In the genomic region with DNA sequence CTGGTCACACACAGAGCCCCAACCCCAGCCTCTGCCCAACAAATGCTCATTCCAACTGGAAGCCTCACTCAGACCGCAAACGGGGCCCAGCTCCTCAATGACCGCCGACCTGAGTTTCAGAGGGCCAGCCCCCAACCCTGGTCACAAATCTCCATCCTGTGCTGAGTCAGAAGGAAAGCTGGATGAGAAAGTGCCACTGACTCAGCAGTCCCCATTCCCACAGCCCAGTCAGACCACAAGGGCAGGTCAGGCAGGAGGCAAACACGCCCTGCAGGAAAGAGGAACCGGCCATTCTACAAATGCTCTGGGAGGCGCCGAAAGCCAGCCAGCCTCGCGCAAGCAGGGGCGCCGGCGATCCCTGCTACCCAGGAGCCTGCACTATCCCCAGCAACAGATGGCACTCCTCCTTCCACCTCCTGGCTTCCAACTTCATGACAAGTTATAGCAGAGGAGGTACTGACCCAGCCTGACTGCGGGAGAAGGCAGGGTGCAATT, we compare ENCODE assay signal across 9 cellular contexts. TPM values are rescaled to one million over a fixed set of nuclear protein-coding genes. Genes with fewer than 3 reads are reported as not detected.
A peak's percentile ranks its signal among the peaks of the same experiment; 100 is the strongest.
DNase-seq lines count a peak whose midpoint lies in the region; ATAC-seq and TF ChIP-seq lines count a peak whose summit lies in the region.
"Had no signal": no experiment of that assay in that cellular context is flagged by ENCODE, and none has a peak within 500 bp of the region (broad histone marks: within the 10 kb centered on the region; RNA-seq: fewer than 3 reads in every experiment).

No MANE protein-coding gene starts in this region.

- H2BK5ac ChIP-seq in IMR-90 (ENCODE audit: low read depth, low read length, poor library complexity, severe bottlenecking): no peak overlapping the region

- no peak overlapping the region for H3K4me3 ChIP-seq in IMR-90 (ENCODE audit: insufficient read depth, low read depth, low read length)
- H3K4me3 ChIP-seq in astrocyte of the cerebellum (ENCODE audit: low read depth, low read length): no peak overlapping the region
- no peak overlapping the region for H3K4me3 ChIP-seq in effector memory CD4-positive, alpha-beta T cell (ENCODE audit: insufficient read depth, low read depth, low read length, poor library complexity, severe bottlenecking)

- TF ChIP-seq CTCF in AG09319 (IDR thresholded peaks at IDR 0.05; ENCODE audit: low read depth, low read length) (no peak), IMR-90 (conservative IDR thresholded peaks at IDR 0.05; ENCODE audit: low read depth, low read length) (no peak), astrocyte of the cerebellum (IDR thresholded peaks at IDR 0.05; ENCODE audit: low read depth, low read length, missing control alignments) (no peak)

- intact Hi-C loops in IMR-90 (cut with micrococcal nuclease): no loop called here

- POLR2A ChIA-PET in IMR-90 (lab: Charles Lee; ENCODE audit: unreplicated experiment): no interaction called here

- H3K9me1 ChIP-seq in IMR-90 (ENCODE audit: insufficient read depth, low read length): peaks cover 17% of the 10 kb centered on the region; the same call in 1 of the 2 replicates

- H2AK9ac ChIP-seq in IMR-90 (replicated peaks; ENCODE audit: low read depth, low read length, poor library complexity): peak overlapping the region; percentile 73

- no peak overlapping the region for H2BK15ac ChIP-seq in IMR-90 (ENCODE audit: low read depth, low read length)

- no peak overlapping the region for H4K5ac ChIP-seq in IMR-90 (ENCODE audit: low read depth, low read length)

- no peak overlapping the region for H2AFZ ChIP-seq in IMR-90 (replicated peaks; ENCODE audit: low read length, poor library complexity)

- H2BK20ac ChIP-seq in IMR-90 (ENCODE audit: low read depth, low read length): no peak overlapping the region

- peak overlapping the region; percentile 22; the same call in 1 of the 2 replicates for H3K23ac ChIP-seq in IMR-90 (ENCODE audit: low read depth, low read length)

- H3K56ac ChIP-seq in IMR-90 (ENCODE audit: extremely low read depth, insufficient read depth, low read length): no peak overlapping the region

- TF ChIP-seq RAD21 in IMR-90 (IDR thresholded peaks at IDR 0.05; ENCODE audit: low read length): no peak

- WGBS in IMR-90 (ENCODE audit: extremely low coverage in 2 of 2, insufficient read length in 1 of 2), 2 experiments: 58% methylated on average over 6 of the region's 14 CpGs; no CpG with 5 or more reads in 1 of the 2 experiments

- in situ Hi-C loops in IMR-90 (cut with MboI; ENCODE audit: low sequenced_read_pairs): no loop called here
- in situ Hi-C loops in astrocyte of the cerebellum (cut with HindIII; ENCODE audit: low sequenced_read_pairs): no loop called here

- H4K8ac ChIP-seq in IMR-90 (ENCODE audit: low read depth in 2 of 2, low read length in 2 of 2): 0 out of 4 replicates have a peak overlapping the region, but pooled peaks of 1 of the 2 experiments have one; percentile 6

- dilution Hi-C loops in IMR-90 (cut with HindIII; ENCODE audit: low sequenced_read_pairs, unreplicated experiment): no loop called here

- DNase-seq in AG09319 (ENCODE audit: extremely low read depth, low read depth): peak; percentile 40
- DNase-seq in IMR-90: peak; percentile 94
- DNase-seq in astrocyte of the cerebellum (ENCODE audit: low read depth): peak; percentile 86
- DNase-seq in lung microvascular endothelial cell (ENCODE audit: low read depth in 2 of 2): peak; percentile 88 to 95
- no peak for DNase-seq in effector memory CD4-positive, alpha-beta T cell
- DNase-seq in NCI-H774 (lab: John Stamatoyannopoulos, UW): no peak

- no peaks in the 10 kb centered on the region for H3K27me3 ChIP-seq in IMR-90 (ENCODE audit: control insufficient read depth, insufficient read depth, low read length)
- no peaks in the 10 kb centered on the region for H3K27me3 ChIP-seq in effector memory CD4-positive, alpha-beta T cell (replicated peaks; ENCODE audit: control insufficient read depth, insufficient read depth, low read length, poor library complexity, severe bottlenecking)

- H4K91ac ChIP-seq in IMR-90 (ENCODE audit: insufficient read depth, low read depth, low read length): 0 out of 2 replicates have a peak overlapping the region, but pooled peaks have one; percentile 6

- peaks cover 66% of the 10 kb centered on the region for H3K36me3 ChIP-seq in IMR-90 (ENCODE audit: control insufficient read depth, insufficient read depth, low read length)
- peaks cover 74% of the 10 kb centered on the region for H3K36me3 ChIP-seq in effector memory CD4-positive, alpha-beta T cell (ENCODE audit: control insufficient read depth, insufficient read depth, low read length)

- H3K79me1 ChIP-seq in IMR-90 (ENCODE audit: low read depth in 1 of 2, low read length in 2 of 2): peaks cover 38 to 87% of the 10 kb centered on the region in 2 experiments

- H3K4ac ChIP-seq in IMR-90 (ENCODE audit: low read depth, low read length): peak overlapping the region; percentile 27; the same call in 1 of the 2 replicates

- peak overlapping the region; percentile 4; the same call in 1 of the 2 replicates for H2BK120ac ChIP-seq in IMR-90 (ENCODE audit: low read depth, low read length)

- peak overlapping the region; percentile 10; the same call in 1 of the 2 replicates for H3K4me2 ChIP-seq in IMR-90 (ENCODE audit: low read depth, low read length)
- H3K4me2 ChIP-seq: KMS-11 had no signal

- BruUV-seq in IMR-90 (replicated peaks; lab: Mats Ljungman, UMichigan): no TSS peak

- H3K9ac ChIP-seq in IMR-90 (ENCODE audit: low read depth, low read length): no peak overlapping the region
- H3K9ac ChIP-seq: KMS-11 had no signal

- no peak for TF ChIP-seq POLR2A in IMR-90 (IDR thresholded peaks at IDR 0.05; ENCODE audit: low read depth, low read length)

- peaks cover 79% of the 10 kb centered on the region for H4K20me1 ChIP-seq in IMR-90 (ENCODE audit: insufficient read depth, low read length)

- 0 out of 2 replicates have a peak overlapping the region, but pooled peaks have one; percentile 10 for H3K14ac ChIP-seq in IMR-90 (replicated peaks; ENCODE audit: low read depth, low read length)

- no peak overlapping the region for H3K18ac ChIP-seq in IMR-90 (ENCODE audit: low read depth, low read length)

- CTCF ChIA-PET in IMR-90 (lab: Yijun Ruan, JAX): no interaction called here

- H3K9me3 ChIP-seq in IMR-90 (ENCODE audit: control insufficient read depth, insufficient read depth, low read length): no peaks in the 10 kb centered on the region
- no peaks in the 10 kb centered on the region for H3K9me3 ChIP-seq in effector memory CD4-positive, alpha-beta T cell (ENCODE audit: control insufficient read depth, low read length)

- peak; percentile 75 for ATAC-seq in IMR-90 (ENCODE audit: low read depth)
- ATAC-seq in GM18870 (IDR thresholded peaks at IDR 0.05; ENCODE audit: unreplicated experiment): no peak
- no peak for ATAC-seq in GM18519 (IDR thresholded peaks at IDR 0.05; ENCODE audit: low FRiP score, unreplicated experiment)

- peak overlapping the region; percentile 78; the same call in 1 of the 2 replicates for H2AK5ac ChIP-seq in IMR-90 (ENCODE audit: low read depth, low read length)

- peaks cover 16% of the 10 kb centered on the region for H3K4me1 ChIP-seq in IMR-90 (ENCODE audit: control insufficient read depth, insufficient read depth, low read length)
- peaks cover 4% of the 10 kb centered on the region for H3K4me1 ChIP-seq in effector memory CD4-positive, alpha-beta T cell (ENCODE audit: control insufficient read depth, insufficient read depth, low read length, poor library complexity, severe bottlenecking)

- peak overlapping the region; percentile 4; the same call in 1 of the 2 replicates for H3K27ac ChIP-seq in IMR-90 (ENCODE audit: insufficient read depth, low read length)
- no peak overlapping the region for H3K27ac ChIP-seq in effector memory CD4-positive, alpha-beta T cell (ENCODE audit: insufficient read depth, low read length, poor library complexity, severe bottlenecking)
- H3K27ac ChIP-seq: KMS-11 had no signal

TF ChIP-seq in IMR-90, 13 proteins besides CTCF, POLR2A, EP300 and RAD21 (continues in another document):
- peak; percentile 65 for TF ChIP-seq BHLHE40 (IDR thresholded peaks at IDR 0.05; ENCODE audit: low read depth, low read length)
- TF ChIP-seq RFX5 (IDR thresholded peaks at IDR 0.05; ENCODE audit: low read depth, low read length): no peak
- no peak for TF ChIP-seq CEBPB (IDR thresholded peaks at IDR 0.05; ENCODE audit: low read depth, low read length)
- TF ChIP-seq CHD1 (IDR thresholded peaks at IDR 0.05; ENCODE audit: low read depth, low read length): no peak
- peak; percentile 90 for TF ChIP-seq NFE2L2 (IDR thresholded peaks at IDR 0.05; ENCODE audit: low read depth, low read length)
- no peak for TF ChIP-seq ELK1 (IDR thresholded peaks at IDR 0.05; ENCODE audit: borderline replicate concordance, low read depth, low read length)

RNA-seq across cellular contexts. Expression of gene PRKD2, which starts 14.1 kb away (rescaled TPM):
- 9.9 and 10.0 TPM in 2 replicates for total RNA-seq in IMR-90 (2012; rRNA removed)
- 18.8 and 19.6 TPM in 2 replicates for polyA plus RNA-seq in IMR-90 (2012; rRNA removed)
- polyA plus RNA-seq in IMR-90 (2012; cell fraction: cytosol; rRNA removed): 8.8 and 25.6 TPM in 2 replicates
- polyA plus RNA-seq in IMR-90 (2012; cell fraction: nucleus; rRNA removed; ENCODE audit: low replicate concordance): 44.4 and 97.9 TPM in 2 replicates
- 28.1 and 30.6 TPM in 2 replicates for total RNA-seq in lung microvascular endothelial cell

RNA-seq across cellular contexts. Expression of gene FKRP, which starts 14.8 kb away (rescaled TPM):
- 5.8 and 6.1 TPM in 2 replicates for total RNA-seq in IMR-90 (2012; rRNA removed)
- polyA plus RNA-seq in IMR-90 (2012; rRNA removed): 25.3 and 28.5 TPM in 2 replicates
- 22.3 and 36.1 TPM in 2 replicates for polyA plus RNA-seq in IMR-90 (2012; cell fraction: cytosol; rRNA removed)
- polyA plus RNA-seq in IMR-90 (2012; cell fraction: nucleus; rRNA removed; ENCODE audit: low replicate concordance): 50.3 and 64.5 TPM in 2 replicates
- total RNA-seq in lung microvascular endothelial cell: 8.9 and 13.9 TPM in 2 replicates

RNA-seq across cellular contexts. Expression of gene STRN4, which starts 15.2 kb away (rescaled TPM):
- total RNA-seq in IMR-90 (2012; rRNA removed): 36.7 and 37.8 TPM in 2 replicates
- 112 and 127 TPM in 2 replicates for polyA plus RNA-seq in IMR-90 (2012; rRNA removed)
- polyA plus RNA-seq in IMR-90 (2012; cell fraction: cytosol; rRNA removed): 111 and 127 TPM in 2 replicates
- polyA plus RNA-seq in IMR-90 (2012; cell fraction: nucleus; rRNA removed; ENCODE audit: low replicate concordance): 158 and 365 TPM in 2 replicates
- total RNA-seq in lung microvascular endothelial cell: 67.6 and 84.3 TPM in 2 replicates

RNA-seq across cellular contexts. Expression of gene SLC1A5, which starts 57.3 kb away (rescaled TPM):
- total RNA-seq in IMR-90 (2012; rRNA removed): 105 and 142 TPM in 2 replicates
- 155 and 171 TPM in 2 replicates for polyA plus RNA-seq in IMR-90 (2012; rRNA removed)
- polyA plus RNA-seq in IMR-90 (2012; cell fraction: cytosol; rRNA removed): 117 and 213 TPM in 2 replicates
- polyA plus RNA-seq in IMR-90 (2012; cell fraction: nucleus; rRNA removed; ENCODE audit: low replicate concordance): 88.4 and 128 TPM in 2 replicates
- 19.0 and 34.9 TPM in 2 replicates for total RNA-seq in lung microvascular endothelial cell

Comparison
In these comparisons a context has a peak if more than half of its experiments do, and no peak if none do; other contexts are left out.
1. DNase-seq: peak in AG09319 (single experiment), IMR-90 (single experiment), astrocyte of the cerebellum (single experiment) and lung microvascular endothelial cell (2 of 2); none in effector memory CD4-positive, alpha-beta T cell (0 of 3) and NCI-H774 (single experiment).